In genomic region chr1:37472994-37473393, GRCh38 we compare ENCODE assay signal across 10 cellular contexts. TPM values are rescaled to one million over a fixed set of nuclear protein-coding genes. Genes with fewer than 3 reads are reported as not detected.
A peak's percentile ranks its signal among the peaks of the same experiment; 100 is the strongest.
DNase-seq lines count a peak whose midpoint lies in the region; ATAC-seq and TF ChIP-seq lines count a peak whose summit lies in the region.
"Had no signal": no experiment of that assay in that cellular context is flagged by ENCODE, and none has a peak within 500 bp of the region (broad histone marks: within the 10 kb centered on the region; RNA-seq: fewer than 3 reads in every experiment).

No MANE protein-coding gene starts in this region.

- peak overlapping the region; percentile 78 for H3K4me3 Mint-ChIP-seq in type B pancreatic cell

- H3K4me1 Mint-ChIP-seq in type B pancreatic cell (ENCODE audit: unreplicated experiment), result peaks cover 30% of the 10 kb centered on the region

- H3K4me3 ChIP-seq in heart right ventricle (peak overlapping the region in 3 of 10 donors; percentile 78 to 92 (median 90)), body of pancreas (no peak overlapping the region)

- TF ChIP-seq POLR2A in body of pancreas (IDR thresholded peaks at IDR 0.05), result no peak

- no peaks in the 10 kb centered on the region for H3K36me3 Mint-ChIP-seq in type B pancreatic cell

- peaks cover 39% of the 10 kb centered on the region for H3K27me3 Mint-ChIP-seq in type B pancreatic cell

- 78 to 85% methylated on average over 1 of the region's 1 CpG for WGBS in heart right ventricle, 2 donors
- WGBS in body of pancreas, 2 donors, result 68 to 72% methylated on average over 1 of the region's 1 CpG

- peak overlapping the region; percentile 57 for H3K27ac Mint-ChIP-seq in type B pancreatic cell

- H3K27ac ChIP-seq in heart right ventricle (peak overlapping the region in 8 of 10 donors; percentile 62 to 98 (median 96)), body of pancreas (peak overlapping the region in 3 of 4 donors; percentile 95 to 97 (median 96))

- H3K36me3 ChIP-seq in heart right ventricle (peaks cover 0 to 22% (median 0%) of the 10 kb centered on the region in 9 donors), body of pancreas (replicated peaks in 1 of 2; ENCODE audit: insufficient read depth in 1 of 2, low read depth in 2 of 2) (no peaks in the 10 kb centered on the region)

- ATAC-seq in heart right ventricle, result no peak
- no peak for ATAC-seq in body of pancreas
- ATAC-seq in HG03135 (IDR thresholded peaks at IDR 0.05; ENCODE audit: unreplicated experiment), result no peak

- H3K27me3 ChIP-seq in heart right ventricle (no peaks in the 10 kb centered on the region), body of pancreas (no peaks in the 10 kb centered on the region)

- H3K9me3 ChIP-seq in heart right ventricle (no peaks in the 10 kb centered on the region), body of pancreas (no peaks in the 10 kb centered on the region)

- DNase-seq in heart right ventricle (no peak), cardiac septum (ENCODE audit: low spot score) (no peak), body of pancreas (no peak), mesenteric fat pad (ENCODE audit: low spot score) (peak; percentile 5), type B pancreatic cell (ENCODE audit: extremely low spot score, unreplicated experiment) (no peak), NCI-H1092 treated with DMSO at 0.1 percent for 48 hours (lab: John Stamatoyannopoulos, UW) (no peak)
- no peak for DNase-seq in stimulated activated CD4-positive, alpha-beta T cell treated with anti-CD3 and anti-CD28 coated beads, Interleukin-12 subunit alpha, Interleukin-12 subunit beta, amount 100 ng/mL, for 4 hours
- DNase-seq: NCI-H2227 treated with DMSO at 0.1 percent for 48 hours, T1000 had no signal

- no peaks in the 10 kb centered on the region for H3K9me3 Mint-ChIP-seq in type B pancreatic cell

- peaks cover 23 to 68% (median 62%) of the 10 kb centered on the region in 9 donors for H3K4me1 ChIP-seq in heart right ventricle
- H3K4me1 ChIP-seq in body of pancreas, result peaks cover 64% of the 10 kb centered on the region

- TF ChIP-seq CTCF in heart right ventricle (IDR thresholded peaks at IDR 0.05) (no peak), body of pancreas (IDR thresholded peaks at IDR 0.05) (no peak), type B pancreatic cell (conservative IDR thresholded peaks at IDR 0.05) (no peak)

- intact Hi-C loops in heart right ventricle (cut with DNase I) (loop anchor here in 2 of 10 donors (5.0 kb wide), 2 partner anchors 124 to 219 kb away; partner anchors contain the start of genes CDCA8 (in 1 of the 2) and GNL2 (in 1 of the 2)), cardiac septum (cut with DNase I) (loop anchor here (5.0 kb wide), 1 partner anchor 219 kb away; the partner anchor contains the start of gene CDCA8), body of pancreas (cut with DNase I) (no loop called here)

RNA-seq across cellular contexts. Expression of gene ZC3H12A, which starts 1.4 kb away (rescaled TPM):
- total RNA-seq in heart right ventricle, result 10 to 100 TPM in 1 of 10 donors, 1 to 10 TPM in 9; 2.9 to 10.9 (median 4.9) TPM
- 1 to 10 TPM; 4.5 to 5.2 TPM for polyA plus RNA-seq in heart right ventricle
- total RNA-seq in cardiac septum, result 3.3 TPM
- total RNA-seq in body of pancreas, result 10 to 100 TPM; 12.2 to 31.6 TPM
- total RNA-seq in mesenteric fat pad, result 34.2 TPM
- total RNA-seq in type B pancreatic cell (ENCODE audit: low replicate concordance), result 6.0 and 18.3 TPM in 2 replicates

RNA-seq across cellular contexts. Expression of gene MEAF6, which starts 41.6 kb away (rescaled TPM):
- total RNA-seq in heart right ventricle (10 to 100 TPM; 27.8 to 59.9 (median 38.0) TPM), cardiac septum (40.1 TPM), body of pancreas (10 to 100 TPM; 36.3 to 43.5 TPM), mesenteric fat pad (43.4 TPM), type B pancreatic cell (ENCODE audit: low replicate concordance) (65.7 and 79.9 TPM in 2 replicates)
- 10 to 100 TPM; 33.8 to 34.0 TPM for polyA plus RNA-seq in heart right ventricle
